ENCODE assay signal across 8 cellular contexts in genomic region chr15:43184407-43185160, GRCh38. TPM values are rescaled to one million over a fixed set of nuclear protein-coding genes. Genes with fewer than 3 reads are reported as not detected.
DNase-seq lines count a peak whose midpoint lies in the region; ATAC-seq and TF ChIP-seq lines count a peak whose summit lies in the region.

No MANE protein-coding gene starts in this region.

- H3K4me3 Mint-ChIP-seq in central memory CD8-positive, alpha-beta T cell: peak overlapping the region; percentile 90

- POLR2A ChIA-PET in AG04450 (lab: Yijun Ruan, JAX): interaction anchor here (1.0 to 1.2 kb wide), 2 partner anchors 101 to 229 kb away, joined by 3 to 4 read pairs; no protein-coding TSS in a partner anchor

- ATAC-seq in central memory CD8-positive, alpha-beta T cell (replicated peaks; ENCODE audit: extremely low read depth, poor library complexity, severe bottlenecking): no peak
- no peak for ATAC-seq in activated CD4-positive, CD25-positive, alpha-beta regulatory T cell treated with anti-CD3 and anti-CD28 coated beads, Interleukin-2, amount 50 U/mL, for 24 hours

- no peaks in the 10 kb centered on the region for H3K9me3 Mint-ChIP-seq in central memory CD8-positive, alpha-beta T cell

- H3K36me3 ChIP-seq in HUES64 (ENCODE audit: insufficient read depth, low read length) (peaks cover 6% of the 10 kb centered on the region; the same call in 1 of the 2 replicates), HAP-1 (replicated peaks) (peaks cover 17% of the 10 kb centered on the region)

- no peak overlapping the region for H3K9ac ChIP-seq in HUES64 (ENCODE audit: low read depth, low read length)

- peaks cover 38% of the 10 kb centered on the region for H3K4me1 Mint-ChIP-seq in central memory CD8-positive, alpha-beta T cell

- peaks cover 40% of the 10 kb centered on the region for H3K36me3 Mint-ChIP-seq in central memory CD8-positive, alpha-beta T cell (ENCODE audit: insufficient read depth)

- no peak for TF ChIP-seq CTCF in AG04450 (IDR thresholded peaks at IDR 0.05; ENCODE audit: low read depth, low read length)

- no peak overlapping the region for H3K27ac ChIP-seq in AG04450 (ENCODE audit: low read depth, low read length)
- H3K27ac ChIP-seq in HUES64 (ENCODE audit: low read depth, low read length): no peak overlapping the region; the same call in 1 of the 2 replicates

- in situ Hi-C loops in HAP-1 (cut with MboI; ENCODE audit: low sequenced_read_pairs): no loop called here

- H3K4me1 ChIP-seq in HUES64 (ENCODE audit: insufficient read depth, low read length): peaks cover 4% of the 10 kb centered on the region; the same call in 1 of the 2 replicates
- peaks cover 10% of the 10 kb centered on the region for H3K4me1 ChIP-seq in HAP-1

- peak overlapping the region; percentile 80 for H3K4me3 ChIP-seq in AG04450 (ENCODE audit: low read depth, low read length)
- H3K4me3 ChIP-seq in HUES64 (ENCODE audit: low read length): peak overlapping the region; percentile 91
- no peak overlapping the region for H3K4me3 ChIP-seq in HAP-1

- DNase-seq in AG04450 (ENCODE audit: low read depth, low spot score): no peak
- DNase-seq in central memory CD8-positive, alpha-beta T cell (ENCODE audit: low spot score in 2 of 2): no peak
- DNase-seq in myocyte (ENCODE audit: low read depth): peak; percentile 63
- DNase-seq in stimulated activated CD4-positive, alpha-beta T cell treated with anti-CD3 and anti-CD28 coated beads, Interleukin-1b, Interleukin-23, amount 100 ng/mL, for 48 hours: no peak
- no peak for DNase-seq in HAP-1 (ENCODE audit: low spot score in 2 of 2)
- DNase-seq in NCI-H187 (lab: John Stamatoyannopoulos, UW): no peak

- CTCF ChIA-PET in AG04450 (lab: Charles Lee): interaction anchor here (1.2 to 2.4 kb wide), 3 partner anchors 19 to 101 kb away, joined by 4 to 28 read pairs (median 9); no protein-coding TSS in a partner anchor

- H3K9me3 ChIP-seq in AG04450 (ENCODE audit: control insufficient read depth, insufficient read depth, low read length): no peaks in the 10 kb centered on the region; the same call in 1 of the 2 replicates
- no peaks in the 10 kb centered on the region for H3K9me3 ChIP-seq in HUES64 (ENCODE audit: insufficient read depth, low read depth, low read length)
- H3K9me3 ChIP-seq in HAP-1: no peaks in the 10 kb centered on the region

- H3K27me3 Mint-ChIP-seq in central memory CD8-positive, alpha-beta T cell: no peaks in the 10 kb centered on the region

- 55% methylated on average over 10 of the region's 10 CpGs for WGBS in HUES64

- no peaks in the 10 kb centered on the region for H3K27me3 ChIP-seq in AG04450 (ENCODE audit: control insufficient read depth, insufficient read depth, low read length)
- no peaks in the 10 kb centered on the region for H3K27me3 ChIP-seq in HUES64 (ENCODE audit: insufficient read depth, low read length)
- H3K27me3 ChIP-seq in HAP-1 (ENCODE audit: low read depth): no peaks in the 10 kb centered on the region

- peak overlapping the region; percentile 96 for H3K27ac Mint-ChIP-seq in central memory CD8-positive, alpha-beta T cell (ENCODE audit: low read depth)

RNA-seq across cellular contexts. Expression of gene CCNDBP1, which starts 0.6 kb away (rescaled TPM):
- 43.3 and 54.2 TPM in 2 replicates for polyA plus RNA-seq in AG04450 (2011; rRNA removed)
- 17.6 and 21.8 TPM in 2 replicates for polyA minus RNA-seq in AG04450 (2011; rRNA and poly(A)+ RNA removed)
- 21.8 TPM for polyA plus RNA-seq in HUES64 (2013, experiment 1 of 2)
- polyA plus RNA-seq in HUES64 (2013, experiment 2 of 2): 26.4 TPM
- 97.6 and 109 TPM in 2 replicates for total RNA-seq in myocyte
- polyA plus RNA-seq in myocyte (2012): 62.8 TPM

RNA-seq across cellular contexts. Expression of gene EPB42, which starts 36.2 kb away (rescaled TPM):
- not detected in 2 replicates for polyA plus RNA-seq in AG04450 (2011; rRNA removed)
- polyA minus RNA-seq in AG04450 (2011; rRNA and poly(A)+ RNA removed): not detected in 2 replicates
- not detected for polyA plus RNA-seq in HUES64 (2013, experiment 1 of 2)
- polyA plus RNA-seq in HUES64 (2013, experiment 2 of 2): not detected
- not detected in 2 replicates for total RNA-seq in myocyte
- not detected for polyA plus RNA-seq in myocyte (2012)

RNA-seq across cellular contexts. Expression of gene TMEM62, which starts 51.2 kb away (rescaled TPM):
- polyA plus RNA-seq in AG04450 (2011; rRNA removed): 4.3 and 4.8 TPM in 2 replicates
- 2.2 and 3.8 TPM in 2 replicates for polyA minus RNA-seq in AG04450 (2011; rRNA and poly(A)+ RNA removed)
- 3.3 TPM for polyA plus RNA-seq in HUES64 (2013, experiment 1 of 2)
- polyA plus RNA-seq in HUES64 (2013, experiment 2 of 2): 2.6 TPM
- total RNA-seq in myocyte: 9.8 and 13.1 TPM in 2 replicates
- polyA plus RNA-seq in myocyte (2012): 6.5 TPM
